1 cellular context compared by ENCODE assay signal in genomic region chr3:141367038-141367730, GRCh38.
TF ChIP-seq lines count a peak whose summit lies in the region.

No MANE protein-coding gene starts in this region.

TF ChIP-seq in A549, 52 proteins besides CTCF, POLR2A, EP300 and RAD21 (continued from another document):
- TF ChIP-seq PBX3 (IDR thresholded peaks at IDR 0.05) (no peak), HES2 (IDR thresholded peaks at IDR 0.05) (no peak), RCOR1 (IDR thresholded peaks at IDR 0.05; ENCODE audit: low read depth, low read length) (no peak), REST (IDR thresholded peaks at IDR 0.05) (no peak), MAZ (IDR thresholded peaks at IDR 0.05; ENCODE audit: borderline replicate concordance, low read depth, low read length) (no peak), TFCP2L1 (CRISPR knock-in tag; IDR thresholded peaks at IDR 0.05) (no peak), ELK1 (IDR thresholded peaks at IDR 0.05; ENCODE audit: low read depth, low read length) (no peak), NFE2L2 (conservative IDR thresholded peaks at IDR 0.05; ENCODE audit: low read length) (no peak), BCL3 (IDR thresholded peaks at IDR 0.05) (no peak), HOXB13 (CRISPR knock-in tag; IDR thresholded peaks at IDR 0.05; ENCODE audit: low read depth) (peak; percentile 86; the same call in 1 of the 2 replicates), ATOH8 (CRISPR knock-in tag; IDR thresholded peaks at IDR 0.05; ENCODE audit: low read depth) (peak; percentile 83; the same call in 1 of the 2 replicates), CBX8 (IDR thresholded peaks at IDR 0.05) (no peak), JUN (IDR thresholded peaks at IDR 0.05) (peak in 1 of 2 experiments; percentile 44; a peak in 2 of 5 replicates), MAX (IDR thresholded peaks at IDR 0.05) (peak; percentile 87), E2F6 (IDR thresholded peaks at IDR 0.05; ENCODE audit: borderline replicate concordance, low read depth) (peak; percentile 70), HOXA7 (CRISPR knock-in tag; IDR thresholded peaks at IDR 0.05) (no peak; the same call in none of the 2 replicates), POLR2AphosphoS2 (conservative IDR thresholded peaks at IDR 0.05; ENCODE audit: low read length) (no peak), ZSCAN20 (CRISPR knock-in tag; IDR thresholded peaks at IDR 0.05) (0 out of 2 replicates have a peak, but pooled peaks have one; percentile 24), FOXS1 (CRISPR knock-in tag; IDR thresholded peaks at IDR 0.05) (no peak), USF2 (IDR thresholded peaks at IDR 0.05) (no peak), CHD4 (IDR thresholded peaks at IDR 0.05; ENCODE audit: borderline replicate concordance) (no peak), NPAS2 (CRISPR knock-in tag; IDR thresholded peaks at IDR 0.05; ENCODE audit: borderline replicate concordance) (no peak), BHLHE40 (IDR thresholded peaks at IDR 0.05; ENCODE audit: low read depth, low read length) (no peak), FOSB (CRISPR knock-in tag; IDR thresholded peaks at IDR 0.05) (no peak; the same call in 1 of the 2 replicates), KDM5A (IDR thresholded peaks at IDR 0.05) (no peak), CBX2 (IDR thresholded peaks at IDR 0.05; ENCODE audit: borderline replicate concordance, low read depth) (no peak), SREBF2 (IDR thresholded peaks at IDR 0.05) (no peak)
